Comparison of ENCODE assay signal across 10 cellular contexts in the genomic region with DNA sequence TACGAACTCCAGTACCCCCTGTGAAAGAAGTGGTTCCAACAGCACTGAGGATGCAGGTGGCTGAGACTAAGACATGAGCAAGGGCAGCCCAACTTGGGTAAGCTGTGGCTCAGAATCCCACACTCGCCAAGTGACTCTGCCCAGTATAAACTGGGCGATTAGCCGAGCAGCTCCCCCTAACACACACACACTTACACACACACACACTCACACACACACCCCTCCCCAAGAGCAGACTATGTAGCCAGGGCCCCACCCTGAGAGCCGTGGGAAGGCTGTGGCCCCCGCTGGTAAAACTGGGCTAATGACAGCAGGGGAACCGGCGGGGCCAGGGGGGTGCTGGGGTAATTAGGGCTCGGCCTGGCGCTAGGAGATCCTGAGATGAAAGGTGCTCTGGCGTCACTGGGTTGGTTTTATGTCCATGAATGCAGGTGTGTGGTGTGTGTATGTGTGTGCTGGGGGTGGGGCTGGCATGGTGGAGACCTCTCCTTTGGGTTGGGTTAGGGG. TPM values are rescaled to one million over a fixed set of nuclear protein-coding genes. Genes with fewer than 3 reads are reported as not detected.
DNase-seq lines count a peak whose midpoint lies in the region; ATAC-seq and TF ChIP-seq lines count a peak whose summit lies in the region.
"Had no signal": no experiment of that assay in that cellular context is flagged by ENCODE, and none has a peak within 500 bp of the region (broad histone marks: within the 10 kb centered on the region; RNA-seq: fewer than 3 reads in every experiment).

No MANE protein-coding gene starts in this region.

- TF ChIP-seq CTCF in right atrium auricular region (IDR thresholded peaks at IDR 0.05) (no peak), transverse colon (IDR thresholded peaks at IDR 0.05) (no peak)

- 56% methylated on average over 11 of the region's 11 CpGs; no CpG with 5 or more reads in 1 of the 2 donors for WGBS in transverse colon (ENCODE audit: low coverage in 1 of 2), 2 donors

- H3K27me3 ChIP-seq in right atrium auricular region (no peaks in the 10 kb centered on the region), mucosa of rectum (ENCODE audit: control insufficient read depth in 2 of 2, insufficient read depth in 2 of 2, low read length in 2 of 2) (no peaks in the 10 kb centered on the region), transverse colon (no peaks in the 10 kb centered on the region)

- no peak for ATAC-seq in left ventricle myocardium superior
- ATAC-seq in HG03432 (IDR thresholded peaks at IDR 0.05; ENCODE audit: unreplicated experiment): no peak

- H3K4me3 ChIP-seq in right atrium auricular region (no peak overlapping the region), mucosa of rectum (ENCODE audit: low read length in 2 of 2) (no peak overlapping the region), transverse colon (no peak overlapping the region)

- TF ChIP-seq EP300 in transverse colon (IDR thresholded peaks at IDR 0.05; ENCODE audit: low read depth): no peak

- H3K9me3 ChIP-seq in right atrium auricular region (no peaks in the 10 kb centered on the region), mucosa of rectum (ENCODE audit: control insufficient read depth in 2 of 2, low read length in 2 of 2) (no peaks in the 10 kb centered on the region), transverse colon (no peaks in the 10 kb centered on the region)

- H3K36me3 ChIP-seq in right atrium auricular region (no peaks in the 10 kb centered on the region), mucosa of rectum (ENCODE audit: control insufficient read depth in 2 of 2, insufficient read depth in 2 of 2, low read length in 2 of 2) (no peaks in the 10 kb centered on the region), transverse colon (no peaks in the 10 kb centered on the region)

- intact Hi-C loops in left ventricle myocardium superior (cut with micrococcal nuclease) (loop anchor here (5.0 kb wide), 1 partner anchor 51 kb away; no protein-coding TSS in a partner anchor), transverse colon (cut with DNase I; ENCODE audit: low total_unique reads) (loop anchor here (5.0 kb wide), 1 partner anchor 51 kb away; no protein-coding TSS in a partner anchor)

- DNase-seq in right atrium auricular region (ENCODE audit: low spot score) (no peak), left ventricle myocardium superior (no peak), transverse colon (peak; percentile 29), NCI-H526 treated with DMSO at 0.1 percent for 48 hours (lab: John Stamatoyannopoulos, UW) (no peak), cerebellum (ENCODE audit: low spot score) (no peak)
- DNase-seq: amniotic stem cell had no signal

- H3K9ac ChIP-seq in mucosa of rectum (ENCODE audit: low read depth in 1 of 2, low read length in 2 of 2): peak overlapping the region; percentile 70 to 75

- no peak for TF ChIP-seq POLR2A in transverse colon (IDR thresholded peaks at IDR 0.05)

- in situ Hi-C loops in transverse colon (cut with MboI; ENCODE audit: low pct_ligation_motif_present in 1 of 4, low pct_unique_long_range_greater_than_20kb in 1 of 4, low sequenced_read_pairs in 3 of 4): loop anchor here in 1 of 4 donors (10.0 kb wide), 1 partner anchor 53 kb away; no protein-coding TSS in a partner anchor

- H3K4me1 ChIP-seq in right atrium auricular region (peaks cover 0 to 49% of the 10 kb centered on the region in 2 donors), mucosa of rectum (ENCODE audit: control insufficient read depth in 2 of 2, insufficient read depth in 2 of 2, low read length in 2 of 2) (peaks cover 30 to 31% of the 10 kb centered on the region in 2 donors), transverse colon (peaks cover 34 to 48% (median 35%) of the 10 kb centered on the region in 4 donors)

- peak overlapping the region; percentile 68 to 98 for H3K27ac ChIP-seq in right atrium auricular region
- H3K27ac ChIP-seq in angular gyrus (ENCODE audit: low read depth, low read length): peak overlapping the region; percentile 93
- peak overlapping the region in 1 of 2 donors; percentile 19 for H3K27ac ChIP-seq in mucosa of rectum (ENCODE audit: low read depth in 2 of 2, low read length in 2 of 2)
- peak overlapping the region; percentile 94 to 98 (median 96) for H3K27ac ChIP-seq in transverse colon

RNA-seq across cellular contexts. Expression of a gene that starts 1.2 kb away (rescaled TPM):
- total RNA-seq in right atrium auricular region (10 to 100 TPM; 60.3 to 69.0 TPM), left ventricle myocardium superior (98.1 TPM), transverse colon (10 to 100 TPM; 32.6 to 82.6 (median 58.6) TPM), cerebellum (69.7 TPM)

RNA-seq across cellular contexts. Expression of a gene that starts 7.4 kb away (rescaled TPM):
- total RNA-seq in right atrium auricular region: 10 to 100 TPM; 44.2 to 44.7 TPM
- total RNA-seq in left ventricle myocardium superior: 56.9 TPM
- 100 to 1,000 TPM in 2 of 4 donors, 10 to 100 TPM in 2; 64.3 to 294 (median 112) TPM for total RNA-seq in transverse colon
- total RNA-seq in cerebellum: 75.9 TPM

RNA-seq across cellular contexts. Expression of a gene that starts 38.8 kb away (rescaled TPM):
- total RNA-seq in right atrium auricular region: 1 to 10 TPM; 8.3 to 9.9 TPM
- 21.5 TPM for total RNA-seq in left ventricle myocardium superior
- 10 to 100 TPM in 1 of 4 donors, 1 to 10 TPM in 3; 4.8 to 18.0 (median 7.3) TPM for total RNA-seq in transverse colon
- total RNA-seq in cerebellum: 0.54 TPM

RNA-seq across cellular contexts. Expression of a gene that starts 46.3 kb away (rescaled TPM):
- total RNA-seq in right atrium auricular region: 1 to 10 TPM in 1 of 2 donors, not detected in 1; 1.3 TPM
- total RNA-seq in left ventricle myocardium superior: not detected
- total RNA-seq in transverse colon: 10 to 100 TPM in 1 of 4 donors, 1 to 10 TPM in 1, not detected in 2; 2.6 to 38.9 TPM
- 0.27 TPM for total RNA-seq in cerebellum
- total RNA-seq: fibroblast of lung had no signal
